8 cellular contexts compared by ENCODE assay signal in the genomic region with DNA sequence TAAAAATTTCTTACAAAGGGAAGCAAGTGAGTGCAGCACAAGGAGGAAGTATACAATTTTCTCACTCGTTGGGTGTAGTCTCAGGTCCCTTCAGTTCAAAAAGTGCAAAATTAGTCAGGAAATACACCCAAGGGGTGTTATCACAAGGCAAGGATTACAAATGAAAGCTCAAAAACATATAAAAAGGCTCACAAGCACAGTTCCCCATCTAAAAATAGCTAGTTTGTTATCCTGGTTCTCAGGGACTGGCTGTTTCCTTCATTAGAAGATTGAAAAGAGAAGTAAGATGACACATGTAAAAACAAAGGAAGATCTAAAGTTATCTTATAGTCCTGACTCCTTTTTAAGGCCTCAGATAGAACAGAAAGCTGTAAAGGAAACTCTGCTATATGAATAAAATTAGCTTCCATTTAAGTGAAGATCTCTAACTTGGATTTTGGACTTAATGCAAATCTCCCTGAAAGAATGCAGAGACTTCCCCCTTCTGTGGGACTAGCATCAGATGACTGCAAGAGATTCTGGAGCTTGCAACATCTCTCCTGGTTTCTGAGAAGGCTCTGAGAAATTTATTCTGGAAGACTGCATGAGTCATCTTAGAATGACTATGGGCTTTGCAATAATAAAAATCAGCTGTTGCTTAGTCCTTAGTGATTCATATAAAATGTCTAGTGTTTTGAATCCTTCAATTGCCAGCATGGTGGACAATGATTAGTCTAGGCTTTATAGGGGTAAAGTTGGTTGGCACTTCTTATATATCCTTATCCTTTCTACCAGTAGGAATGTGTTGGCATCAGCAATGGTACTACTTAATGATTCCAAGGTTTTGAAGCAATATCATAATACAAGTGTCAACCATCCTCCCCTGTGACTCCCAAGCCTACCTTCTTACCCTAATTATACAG. TPM values are rescaled to one million over a fixed set of nuclear protein-coding genes. Genes with fewer than 3 reads are reported as not detected.
A peak's percentile ranks its signal among the peaks of the same experiment; 100 is the strongest.
DNase-seq lines count a peak whose midpoint lies in the region; TF ChIP-seq lines count a peak whose summit lies in the region.

No MANE protein-coding gene starts in this region.

- POLR2A ChIA-PET in RWPE1 (lab: Yijun Ruan, JAX; ENCODE audit: low non-redundant PET), result no interaction called here

- peaks cover 33% of the 10 kb centered on the region for H3K36me3 Mint-ChIP-seq in osteocyte (ENCODE audit: unreplicated experiment)

- H3K4me1 Mint-ChIP-seq in osteocyte (ENCODE audit: unreplicated experiment), result peaks cover 68% of the 10 kb centered on the region

- H3K27ac ChIP-seq in RWPE1 (no peak overlapping the region), fibroblast of lung (ENCODE audit: insufficient read depth, low read length) (peak overlapping the region; percentile 91)

- no peaks in the 10 kb centered on the region for H3K9me3 ChIP-seq in fibroblast of lung (ENCODE audit: control insufficient read depth, insufficient read depth, low read depth, low read length)

- no peaks in the 10 kb centered on the region for H3K9me3 Mint-ChIP-seq in osteocyte (ENCODE audit: unreplicated experiment)

- H3K79me2 ChIP-seq in fibroblast of lung (ENCODE audit: control insufficient read depth, insufficient read depth, low read length), result peaks cover 80% of the 10 kb centered on the region

- H3K27me3 ChIP-seq in fibroblast of lung (ENCODE audit: control insufficient read depth, insufficient read depth, low read length), result no peaks in the 10 kb centered on the region

- CTCF ChIA-PET in RWPE1 (lab: Yijun Ruan, JAX), result interaction anchor here (0.9 kb wide), 1 partner anchor 148 kb away, joined by 4 read pairs; no protein-coding TSS in a partner anchor

- no peaks in the 10 kb centered on the region for H4K20me1 ChIP-seq in fibroblast of lung (ENCODE audit: control insufficient read depth, extremely low read depth, insufficient read depth, low read length)

- peaks cover 5% of the 10 kb centered on the region for H3K36me3 ChIP-seq in fibroblast of lung (ENCODE audit: control insufficient read depth, insufficient read depth, low read length)

- H2AFZ ChIP-seq in fibroblast of lung (ENCODE audit: low read length), result no peak overlapping the region

- peak overlapping the region; percentile 95 for H3K27ac Mint-ChIP-seq in osteocyte (ENCODE audit: unreplicated experiment)

- no peak overlapping the region for H3K4me3 ChIP-seq in fibroblast of lung (replicated peaks in 1 of 4; ENCODE audit: control extremely low read depth in 1 of 4, insufficient read depth in 1 of 4, low read depth in 3 of 4, low read length in 4 of 4)

- peak overlapping the region; percentile 21 for H3K4me2 ChIP-seq in fibroblast of lung (ENCODE audit: extremely low read depth, insufficient read depth, low read length)

- H3K4me3 Mint-ChIP-seq in osteocyte (ENCODE audit: unreplicated experiment), result peak overlapping the region; percentile 14

- TF ChIP-seq CTCF in RWPE1 (conservative IDR thresholded peaks at IDR 0.05; ENCODE audit: low read depth) (no peak), fibroblast of lung (conservative IDR thresholded peaks at IDR 0.05 in 1 of 2, IDR thresholded peaks at IDR 0.05 in 1 of 2; ENCODE audit: low read depth in 1 of 2, low read length in 2 of 2) (no peak), osteocyte (IDR thresholded peaks at IDR 0.05) (no peak)

- peak overlapping the region; percentile 58 for H3K9ac ChIP-seq in fibroblast of lung (ENCODE audit: insufficient read depth, low read length)

- DNase-seq in CMK (ENCODE audit: low read depth) (peak; percentile 20), RWPE1 (ENCODE audit: low spot score) (peak; percentile 82), fibroblast of lung (ENCODE audit: low read depth in 2 of 2) (peak; percentile 98 to 99), osteocyte (ENCODE audit: extremely low spot score, unreplicated experiment) (no peak), NCI-H748 (lab: John Stamatoyannopoulos, UW; ENCODE audit: unreplicated experiment) (no peak), germinal center (ENCODE audit: low spot score) (no peak)
- no peak for DNase-seq in NK-92 treated with Interleukin-12 subunit alpha and Interleukin-12 subunit beta, amount 100 ng/mL, for 24 hours (lab: John Stamatoyannopoulos, UW)
- DNase-seq in stimulated activated CD4-positive, alpha-beta T cell treated with anti-CD3 and anti-CD28 coated beads, Interleukin-4, amount 100 ng/mL, for 4 hours, result no peak

- H3K27me3 Mint-ChIP-seq in osteocyte (ENCODE audit: unreplicated experiment), result no peaks in the 10 kb centered on the region

- H3K4me1 ChIP-seq in fibroblast of lung (ENCODE audit: control insufficient read depth, extremely low read depth, insufficient read depth, low read length), result peaks cover 52% of the 10 kb centered on the region

RNA-seq across cellular contexts. Expression of a gene that starts 25.4 kb away (rescaled TPM):
- total RNA-seq in fibroblast of lung, result 161 and 217 TPM in 2 replicates
- polyA plus RNA-seq in fibroblast of lung, result 328 and 538 TPM in 2 replicates
- 211 and 409 TPM in 2 replicates for polyA plus RNA-seq in fibroblast of lung (2012)
- polyA minus RNA-seq in fibroblast of lung (ENCODE audit: low replicate concordance), result 185 and 339 TPM in 2 replicates
- total RNA-seq in osteocyte, result 186 and 195 TPM in 2 replicates

RNA-seq across cellular contexts. Expression of a gene that starts 35.1 kb away (rescaled TPM):
- under 0.01 and 0.33 TPM in 2 replicates for total RNA-seq in fibroblast of lung
- polyA plus RNA-seq in fibroblast of lung, result 0.06 TPM in 1 of 2 replicates, not detected in the other
- not detected in 2 replicates for polyA plus RNA-seq in fibroblast of lung (2012)
- polyA minus RNA-seq in fibroblast of lung (ENCODE audit: low replicate concordance), result not detected in 2 replicates
- not detected in 2 replicates for total RNA-seq in osteocyte

Comparison
In these comparisons a context has a peak if more than half of its experiments do, and no peak if none do; other contexts are left out.
1. DNase-seq: peak in CMK (single experiment), RWPE1 (single experiment) and fibroblast of lung (2 of 2); none in osteocyte (single experiment), NCI-H748 (single experiment), germinal center (single experiment), NK-92 treated with Interleukin-12 subunit alpha and Interleukin-12 subunit beta, amount 100 ng/mL, for 24 hours (single experiment) and stimulated activated CD4-positive, alpha-beta T cell treated with anti-CD3 and anti-CD28 coated beads, Interleukin-4, amount 100 ng/mL, for 4 hours (0 of 2).